ENCODE assay signal across 1 cellular context in genomic region chr3:11846281-11847034, GRCh38.
A peak's percentile ranks its signal among the peaks of the same experiment; 100 is the strongest.
TF ChIP-seq lines count a peak whose summit lies in the region.

A gene with protein sequence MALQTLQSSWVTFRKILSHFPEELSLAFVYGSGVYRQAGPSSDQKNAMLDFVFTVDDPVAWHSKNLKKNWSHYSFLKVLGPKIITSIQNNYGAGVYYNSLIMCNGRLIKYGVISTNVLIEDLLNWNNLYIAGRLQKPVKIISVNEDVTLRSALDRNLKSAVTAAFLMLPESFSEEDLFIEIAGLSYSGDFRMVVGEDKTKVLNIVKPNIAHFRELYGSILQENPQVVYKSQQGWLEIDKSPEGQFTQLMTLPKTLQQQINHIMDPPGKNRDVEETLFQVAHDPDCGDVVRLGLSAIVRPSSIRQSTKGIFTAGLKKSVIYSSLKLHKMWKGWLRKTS (minus strand): TSS chr3:11846885. CDS start chr3:11846636, 249 bp downstream.

TF ChIP-seq in HepG2, 621 proteins besides CTCF, POLR2A, EP300 and RAD21 (continued from another document and continues in another):
- TF ChIP-seq, protein P1, sequence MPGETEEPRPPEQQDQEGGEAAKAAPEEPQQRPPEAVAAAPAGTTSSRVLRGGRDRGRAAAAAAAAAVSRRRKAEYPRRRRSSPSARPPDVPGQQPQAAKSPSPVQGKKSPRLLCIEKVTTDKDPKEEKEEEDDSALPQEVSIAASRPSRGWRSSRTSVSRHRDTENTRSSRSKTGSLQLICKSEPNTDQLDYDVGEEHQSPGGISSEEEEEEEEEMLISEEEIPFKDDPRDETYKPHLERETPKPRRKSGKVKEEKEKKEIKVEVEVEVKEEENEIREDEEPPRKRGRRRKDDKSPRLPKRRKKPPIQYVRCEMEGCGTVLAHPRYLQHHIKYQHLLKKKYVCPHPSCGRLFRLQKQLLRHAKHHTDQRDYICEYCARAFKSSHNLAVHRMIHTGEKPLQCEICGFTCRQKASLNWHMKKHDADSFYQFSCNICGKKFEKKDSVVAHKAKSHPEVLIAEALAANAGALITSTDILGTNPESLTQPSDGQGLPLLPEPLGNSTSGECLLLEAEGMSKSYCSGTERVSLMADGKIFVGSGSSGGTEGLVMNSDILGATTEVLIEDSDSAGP (CRISPR knock-in tag; IDR thresholded peaks at IDR 0.05; ENCODE audit: borderline replicate concordance): peak; percentile 96
- TF ChIP-seq ZNF367 (CRISPR knock-in tag; IDR thresholded peaks at IDR 0.05; ENCODE audit: borderline replicate concordance) (0 out of 2 replicates have a peak, but pooled peaks have one; percentile 65), ZNF619 (CRISPR knock-in tag; IDR thresholded peaks at IDR 0.05) (peak; percentile 84; the same call in 1 of the 2 replicates), ZNF776 (CRISPR knock-in tag; IDR thresholded peaks at IDR 0.05) (peak; percentile 84; the same call in 1 of the 2 replicates), ZNF646 (CRISPR knock-in tag; IDR thresholded peaks at IDR 0.05) (no peak), ZC3H4 (CRISPR knock-in tag; IDR thresholded peaks at IDR 0.05; ENCODE audit: borderline replicate concordance) (peak; percentile 27; the same call in 1 of the 2 replicates), NFYC (CRISPR knock-in tag; IDR thresholded peaks at IDR 0.05) (peak; percentile 38; the same call in 1 of the 2 replicates), EEA1 (CRISPR knock-in tag; IDR thresholded peaks at IDR 0.05; ENCODE audit: borderline replicate concordance) (0 out of 2 replicates have a peak, but pooled peaks have one; percentile 65), NFYB (CRISPR knock-in tag; IDR thresholded peaks at IDR 0.05) (no peak; the same call in none of the 2 replicates), ZNF569 (CRISPR knock-in tag; IDR thresholded peaks at IDR 0.05; ENCODE audit: borderline replicate concordance) (no peak), ZFX (CRISPR knock-in tag; IDR thresholded peaks at IDR 0.05; ENCODE audit: low read depth) (peak; percentile 90), ZNF761 (CRISPR knock-in tag; conservative IDR thresholded peaks at IDR 0.05) (peak; percentile 92), RXRB (CRISPR knock-in tag; IDR thresholded peaks at IDR 0.05; ENCODE audit: borderline replicate concordance) (peak; percentile 72), ZNF318 (CRISPR knock-in tag; IDR thresholded peaks at IDR 0.05) (peak; percentile 46; the same call in 1 of the 2 replicates), PCBP1 (IDR thresholded peaks at IDR 0.05; ENCODE audit: borderline replicate concordance, low read depth, low read length) (peak; percentile 70; the same call in 1 of the 2 replicates), TBX2 (CRISPR knock-in tag; IDR thresholded peaks at IDR 0.05; ENCODE audit: borderline replicate concordance) (peak; percentile 85), RAD51 (IDR thresholded peaks at IDR 0.05; ENCODE audit: borderline replicate concordance) (no peak), ZNF724P (CRISPR knock-in tag; IDR thresholded peaks at IDR 0.05; ENCODE audit: borderline replicate concordance) (no peak), ZBTB3 (CRISPR knock-in tag; IDR thresholded peaks at IDR 0.05; ENCODE audit: borderline replicate concordance, low read depth) (no peak), CSRNP2 (CRISPR knock-in tag; conservative IDR thresholded peaks at IDR 0.05; ENCODE audit: low read depth) (no peak), SOX5 (CRISPR knock-in tag; IDR thresholded peaks at IDR 0.05; ENCODE audit: borderline replicate concordance) (peak; percentile 69), ZNF430 (CRISPR knock-in tag; IDR thresholded peaks at IDR 0.05) (peak; percentile 83; the same call in 1 of the 2 replicates)
- TF ChIP-seq, protein P2, sequence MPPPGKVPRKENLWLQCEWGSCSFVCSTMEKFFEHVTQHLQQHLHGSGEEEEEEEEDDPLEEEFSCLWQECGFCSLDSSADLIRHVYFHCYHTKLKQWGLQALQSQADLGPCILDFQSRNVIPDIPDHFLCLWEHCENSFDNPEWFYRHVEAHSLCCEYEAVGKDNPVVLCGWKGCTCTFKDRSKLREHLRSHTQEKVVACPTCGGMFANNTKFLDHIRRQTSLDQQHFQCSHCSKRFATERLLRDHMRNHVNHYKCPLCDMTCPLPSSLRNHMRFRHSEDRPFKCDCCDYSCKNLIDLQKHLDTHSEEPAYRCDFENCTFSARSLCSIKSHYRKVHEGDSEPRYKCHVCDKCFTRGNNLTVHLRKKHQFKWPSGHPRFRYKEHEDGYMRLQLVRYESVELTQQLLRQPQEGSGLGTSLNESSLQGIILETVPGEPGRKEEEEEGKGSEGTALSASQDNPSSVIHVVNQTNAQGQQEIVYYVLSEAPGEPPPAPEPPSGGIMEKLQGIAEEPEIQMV (CRISPR knock-in tag; IDR thresholded peaks at IDR 0.05; ENCODE audit: low read depth): 0 out of 2 replicates have a peak, but pooled peaks have one; percentile 18
- TF ChIP-seq, protein P3, sequence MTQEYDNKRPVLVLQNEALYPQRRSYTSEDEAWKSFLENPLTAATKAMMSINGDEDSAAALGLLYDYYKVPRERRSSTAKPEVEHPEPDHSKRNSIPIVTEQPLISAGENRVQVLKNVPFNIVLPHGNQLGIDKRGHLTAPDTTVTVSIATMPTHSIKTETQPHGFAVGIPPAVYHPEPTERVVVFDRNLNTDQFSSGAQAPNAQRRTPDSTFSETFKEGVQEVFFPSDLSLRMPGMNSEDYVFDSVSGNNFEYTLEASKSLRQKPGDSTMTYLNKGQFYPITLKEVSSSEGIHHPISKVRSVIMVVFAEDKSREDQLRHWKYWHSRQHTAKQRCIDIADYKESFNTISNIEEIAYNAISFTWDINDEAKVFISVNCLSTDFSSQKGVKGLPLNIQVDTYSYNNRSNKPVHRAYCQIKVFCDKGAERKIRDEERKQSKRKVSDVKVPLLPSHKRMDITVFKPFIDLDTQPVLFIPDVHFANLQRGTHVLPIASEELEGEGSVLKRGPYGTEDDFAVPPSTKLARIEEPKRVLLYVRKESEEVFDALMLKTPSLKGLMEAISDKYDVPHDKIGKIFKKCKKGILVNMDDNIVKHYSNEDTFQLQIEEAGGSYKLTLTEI (CRISPR knock-in tag; conservative IDR thresholded peaks at IDR 0.05): no peak
- TF ChIP-seq, protein P4, sequence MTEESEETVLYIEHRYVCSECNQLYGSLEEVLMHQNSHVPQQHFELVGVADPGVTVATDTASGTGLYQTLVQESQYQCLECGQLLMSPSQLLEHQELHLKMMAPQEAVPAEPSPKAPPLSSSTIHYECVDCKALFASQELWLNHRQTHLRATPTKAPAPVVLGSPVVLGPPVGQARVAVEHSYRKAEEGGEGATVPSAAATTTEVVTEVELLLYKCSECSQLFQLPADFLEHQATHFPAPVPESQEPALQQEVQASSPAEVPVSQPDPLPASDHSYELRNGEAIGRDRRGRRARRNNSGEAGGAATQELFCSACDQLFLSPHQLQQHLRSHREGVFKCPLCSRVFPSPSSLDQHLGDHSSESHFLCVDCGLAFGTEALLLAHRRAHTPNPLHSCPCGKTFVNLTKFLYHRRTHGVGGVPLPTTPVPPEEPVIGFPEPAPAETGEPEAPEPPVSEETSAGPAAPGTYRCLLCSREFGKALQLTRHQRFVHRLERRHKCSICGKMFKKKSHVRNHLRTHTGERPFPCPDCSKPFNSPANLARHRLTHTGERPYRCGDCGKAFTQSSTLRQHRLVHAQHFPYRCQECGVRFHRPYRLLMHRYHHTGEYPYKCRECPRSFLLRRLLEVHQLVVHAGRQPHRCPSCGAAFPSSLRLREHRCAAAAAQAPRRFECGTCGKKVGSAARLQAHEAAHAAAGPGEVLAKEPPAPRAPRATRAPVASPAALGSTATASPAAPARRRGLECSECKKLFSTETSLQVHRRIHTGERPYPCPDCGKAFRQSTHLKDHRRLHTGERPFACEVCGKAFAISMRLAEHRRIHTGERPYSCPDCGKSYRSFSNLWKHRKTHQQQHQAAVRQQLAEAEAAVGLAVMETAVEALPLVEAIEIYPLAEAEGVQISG (CRISPR knock-in tag; IDR thresholded peaks at IDR 0.05): peak; percentile 99
